Comparison of ENCODE assay signal across 28 cellular contexts in genomic region chr16:27633221-27633620, GRCh38.
"Had no signal": no experiment of that assay in that cellular context is flagged by ENCODE, and none has a peak within 500 bp of the region (broad histone marks: within the 10 kb centered on the region; RNA-seq: fewer than 3 reads in every experiment).

No MANE protein-coding gene starts in this region.

- H3K27me3 ChIP-seq: neural progenitor cell, ovary, right lobe of liver, sigmoid colon, stomach, thyroid gland, tibial nerve, upper lobe of left lung, vagina had no signal

- H3K4me1 Mint-ChIP-seq: stimulated activated naive B cell treated with anti-CD40 and anti-IgM and Interleukin-4, amounts not matched to agents 10 μg/mL and 1 μg/mL and 100 μg/mL, for 72 hours had no signal

- H3K9me3 Mint-ChIP-seq: nephron; neural progenitor cell; stimulated activated effector memory CD8-positive, alpha-beta T cell treated with anti-CD3 and anti-CD28 coated beads, Interleukin-12 subunit alpha, Interleukin-12 subunit beta, amount 100 ng/mL, for 72 hours; stimulated activated naive B cell treated with anti-CD40 and anti-IgM and Interleukin-4, amounts not matched to agents 10 μg/mL and 1 μg/mL and 100 μg/mL, for 72 hours; stimulated activated naive CD8-positive, alpha-beta T cell treated with anti-CD3 and anti-CD28 coated beads, Interleukin-15, Interleukin-2, amounts not matched to agents 100 ng/mL and 50 ng/mL, for 24 hours had no signal

- H3K4me3 Mint-ChIP-seq: nephron; neural progenitor cell; stimulated activated effector memory CD8-positive, alpha-beta T cell treated with anti-CD3 and anti-CD28 coated beads, Interleukin-12 subunit alpha, Interleukin-12 subunit beta, amount 100 ng/mL, for 72 hours; stimulated activated naive B cell treated with anti-CD40 and anti-IgM and Interleukin-4, amounts not matched to agents 10 μg/mL and 1 μg/mL and 100 μg/mL, for 72 hours; stimulated activated naive CD8-positive, alpha-beta T cell treated with anti-CD3 and anti-CD28 coated beads, Interleukin-15, Interleukin-2, amounts not matched to agents 100 ng/mL and 50 ng/mL, for 24 hours had no signal

- DNase-seq: occipital lobe; ovary; posterior cingulate gyrus; psoas muscle; right cardiac atrium; right lobe of liver; sigmoid colon; small intestine; stimulated activated CD4-positive, alpha-beta T cell treated with anti-CD3 and anti-CD28 coated beads, Interleukin-15, amount 100 ng/mL, for 24 hours; stimulated activated CD4-positive, alpha-beta T cell treated with anti-CD3 and anti-CD28 coated beads, Interleukin-2, amount 100 ng/mL, for 24 hours; stimulated activated CD4-positive, alpha-beta T cell treated with anti-CD3 and anti-CD28 coated beads, Interleukin-2, amount 100 ng/mL, for 48 hours; stimulated activated CD4-positive, alpha-beta T cell treated with anti-CD3 and anti-CD28 coated beads, Interleukin-4, amount 100 ng/mL, for 24 hours; stimulated activated naive B cell treated with anti-CD40 and anti-IgM and Interleukin-4, amounts not matched to agents 10 μg/mL and 1 μg/mL and 100 μg/mL, for 72 hours; stimulated activated naive CD4-positive, alpha-beta T cell treated with Interleukin-2 at 50 U/mL for 16 hours; stomach; thyroid gland; trophoblast cell; upper lobe of left lung had no signal

- H3K27ac ChIP-seq: ovary, parathyroid adenoma, psoas muscle, right lobe of liver, sigmoid colon, stomach, thoracic aorta, upper lobe of left lung, vagina had no signal

- FAIRE-seq: small intestine, urothelium cell line had no signal

- H3K4me3 ChIP-seq: neural progenitor cell, ovary, psoas muscle, right lobe of liver, sigmoid colon, stomach, thoracic aorta, thyroid gland, tibial nerve, upper lobe of left lung, vagina had no signal

- ATAC-seq: psoas muscle; right cardiac atrium; right lobe of liver; stimulated activated effector memory CD8-positive, alpha-beta T cell treated with anti-CD3 and anti-CD28 coated beads, Interleukin-12 subunit alpha, Interleukin-12 subunit beta, amount 100 ng/mL, for 72 hours; stimulated activated naive B cell treated with anti-CD40 and anti-IgM and Interleukin-4, amounts not matched to agents 10 μg/mL and 1 μg/mL and 100 μg/mL, for 72 hours had no signal

- H3K27ac Mint-ChIP-seq: neural progenitor cell; progenitor cell of endocrine pancreas; stimulated activated effector memory CD8-positive, alpha-beta T cell treated with anti-CD3 and anti-CD28 coated beads, Interleukin-12 subunit alpha, Interleukin-12 subunit beta, amount 100 ng/mL, for 72 hours; stimulated activated naive B cell treated with anti-CD40 and anti-IgM and Interleukin-4, amounts not matched to agents 10 μg/mL and 1 μg/mL and 100 μg/mL, for 72 hours; stimulated activated naive CD8-positive, alpha-beta T cell treated with anti-CD3 and anti-CD28 coated beads, Interleukin-15, Interleukin-2, amounts not matched to agents 100 ng/mL and 50 ng/mL, for 24 hours had no signal

- H3K36me3 ChIP-seq: neural progenitor cell, ovary, right lobe of liver, thoracic aorta, thyroid gland, vagina had no signal

- H3K36me3 Mint-ChIP-seq: stimulated activated effector memory CD8-positive, alpha-beta T cell treated with anti-CD3 and anti-CD28 coated beads, Interleukin-12 subunit alpha, Interleukin-12 subunit beta, amount 100 ng/mL, for 72 hours had no signal

- H3K4me1 ChIP-seq: parathyroid adenoma, psoas muscle, sigmoid colon, upper lobe of left lung, vagina had no signal

- H3K9me3 ChIP-seq: ovary, psoas muscle, right lobe of liver, sigmoid colon, stomach, thoracic aorta, thyroid gland, tibial nerve, upper lobe of left lung, vagina had no signal

- H3K27me3 Mint-ChIP-seq: progenitor cell of endocrine pancreas; stimulated activated naive B cell treated with anti-CD40 and anti-IgM and Interleukin-4, amounts not matched to agents 10 μg/mL and 1 μg/mL and 100 μg/mL, for 72 hours; stimulated activated naive CD8-positive, alpha-beta T cell treated with anti-CD3 and anti-CD28 coated beads, Interleukin-15, Interleukin-2, amounts not matched to agents 100 ng/mL and 50 ng/mL, for 24 hours had no signal
